7 cellular contexts compared by ENCODE assay signal in the genomic region with DNA sequence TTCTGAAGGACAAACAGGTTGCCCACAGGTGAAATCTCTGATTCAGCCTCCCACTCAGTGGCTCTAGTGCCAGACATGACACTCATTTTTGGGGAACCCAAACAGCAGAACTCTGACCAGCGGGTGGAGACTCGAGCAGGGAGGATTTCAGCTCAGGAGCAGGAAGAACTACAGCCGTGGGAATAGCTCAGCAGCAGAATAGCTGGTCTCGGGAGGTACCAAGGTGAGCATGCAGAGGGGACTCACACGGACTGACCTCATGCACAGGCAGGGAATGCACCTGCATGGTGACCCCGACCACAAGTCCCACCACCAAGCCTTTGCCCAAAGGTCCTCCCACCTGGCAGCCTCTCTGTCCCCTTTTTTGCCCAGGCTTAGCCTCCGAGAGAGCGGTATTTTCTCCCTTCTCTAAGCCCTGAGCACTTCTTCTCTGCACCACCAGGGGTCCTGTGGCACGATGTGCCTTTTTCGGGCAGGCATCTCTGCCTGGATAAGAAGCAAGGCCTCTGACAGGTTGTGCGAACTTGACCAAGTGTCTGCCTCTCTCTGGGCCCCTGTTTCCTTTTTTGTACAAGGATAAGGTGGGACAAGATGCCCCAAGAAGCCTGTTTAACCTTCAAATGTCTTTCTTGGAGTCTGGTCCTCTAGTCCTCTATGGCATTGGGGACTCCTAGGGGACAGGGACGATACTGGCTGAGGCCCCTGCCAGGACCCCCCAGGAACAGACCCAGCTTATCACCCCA. TPM values are rescaled to one million over a fixed set of nuclear protein-coding genes. Genes with fewer than 3 reads are reported as not detected.
DNase-seq lines count a peak whose midpoint lies in the region; ATAC-seq, FAIRE-seq and TF ChIP-seq lines count a peak whose summit lies in the region.

No MANE protein-coding gene starts in this region.

- H3K4me1 ChIP-seq in lower lobe of right lung (peaks cover 8% of the 10 kb centered on the region), stomach (peaks cover 0 to 13% (median 6%) of the 10 kb centered on the region in 4 donors)

- no peaks in the 10 kb centered on the region for H3K36me3 ChIP-seq in lower lobe of right lung
- no peaks in the 10 kb centered on the region for H3K36me3 ChIP-seq in stomach

- H3K27ac ChIP-seq in lower lobe of right lung (no peak overlapping the region), stomach (no peak overlapping the region)

- 21 to 29% (median 24%) methylated on average over 12 of the region's 12 CpGs for WGBS in stomach, 5 donors

- FAIRE-seq in GM12892 (lab: Jason Lieb, UNC): peak; percentile 90

- H3K4me3 ChIP-seq in lower lobe of right lung (no peak overlapping the region), stomach (no peak overlapping the region)

- ATAC-seq in lower lobe of right lung: peak; percentile 78 to 85
- ATAC-seq in HG03354 (IDR thresholded peaks at IDR 0.05; ENCODE audit: poor library complexity, severe bottlenecking, unreplicated experiment): no peak

- peak; percentile 87 for TF ChIP-seq CTCF in lower lobe of right lung (IDR thresholded peaks at IDR 0.05)
- peak in 5 of 7 experiments; percentile 76 to 89 (median 81) for TF ChIP-seq CTCF in stomach (IDR thresholded peaks at IDR 0.05)

- H3K27me3 ChIP-seq in lower lobe of right lung (ENCODE audit: low read depth): no peaks in the 10 kb centered on the region
- H3K27me3 ChIP-seq in stomach: no peaks in the 10 kb centered on the region

- H3K9me3 ChIP-seq in lower lobe of right lung (no peaks in the 10 kb centered on the region), stomach (no peaks in the 10 kb centered on the region)

- TF ChIP-seq POLR2A in GM12892 (IDR thresholded peaks at IDR 0.05; ENCODE audit: low read depth, low read length) (no peak), stomach (IDR thresholded peaks at IDR 0.05) (no peak)

- DNase-seq in GM12892 (ENCODE audit: insufficient read length) (peak; percentile 66), LoVo (ENCODE audit: low spot score) (peak; percentile 34), lower lobe of right lung (peak; percentile 64), stomach (peak; percentile 65)
- DNase-seq in activated CD4-positive, CD25-positive, alpha-beta regulatory T cell (lab: John Stamatoyannopoulos, UW): peak; percentile 26 to 55 (median 42)
- peak; percentile 66 for DNase-seq in central memory CD4-positive, alpha-beta T cell

- no peak for TF ChIP-seq EP300 in stomach (IDR thresholded peaks at IDR 0.05)

- intact Hi-C loops in lower lobe of right lung (cut with DNase I) (no loop called here), stomach (cut with DNase I; ENCODE audit: low total_unique reads) (no loop called here)

RNA-seq across cellular contexts. Expression of a gene that starts 8.8 kb away (rescaled TPM):
- polyA plus RNA-seq in GM12892 (2012; ENCODE audit: missing spikeins): 43.6 TPM
- total RNA-seq in lower lobe of right lung (193 TPM), stomach (1 to 10 TPM in 3 of 5 donors, not detected in 2; 6.7 to 8.8 (median 7.0) TPM)
- polyA plus RNA-seq in stomach: 1 to 10 TPM; 3.1 to 9.9 (median 4.6) TPM

RNA-seq across cellular contexts. Expression of a gene that starts 28.2 kb away (rescaled TPM):
- polyA plus RNA-seq in GM12892 (2012; ENCODE audit: missing spikeins): 51.1 TPM
- 211 TPM for total RNA-seq in lower lobe of right lung
- total RNA-seq in stomach: 10 to 100 TPM in 3 of 5 donors, 1 to 10 TPM in 1, not detected in 1; 6.1 to 65.2 (median 34.3) TPM
- polyA plus RNA-seq in stomach: 10 to 100 TPM; 13.4 to 95.2 (median 40.0) TPM

RNA-seq across cellular contexts. Expression of a gene that starts 39.9 kb away (rescaled TPM):
- 2.8 TPM for polyA plus RNA-seq in GM12892 (2012; ENCODE audit: missing spikeins)
- total RNA-seq in lower lobe of right lung (23.7 TPM), stomach (10 to 100 TPM; 10.8 to 95.0 (median 35.1) TPM)
- 10 to 100 TPM in 1 of 3 donors, 1 to 10 TPM in 2; 5.8 to 10.3 (median 8.3) TPM for polyA plus RNA-seq in stomach

Comparison
In these comparisons a context has a peak if more than half of its experiments do, and no peak if none do; other contexts are left out.
1. RNA of a gene that starts 8.8 kb away (total RNA-seq): 193 TPM in lower lobe of right lung (single experiment); 6.7 to 8.8 TPM in stomach; every median in the first group is over 10 times any median in the second.
2. Peak in every context shown above with its lines, with median percentiles within 50 percentile points of each other: DNase-seq.